In genomic region chr13:43006893-43007631, GRCh38 we compare ENCODE assay signal across 14 cellular contexts. TPM values are rescaled to one million over a fixed set of nuclear protein-coding genes. Genes with fewer than 3 reads are reported as not detected.
DNase-seq lines count a peak whose midpoint lies in the region; ATAC-seq and TF ChIP-seq lines count a peak whose summit lies in the region.
"Had no signal": no experiment of that assay in that cellular context is flagged by ENCODE, and none has a peak within 500 bp of the region (broad histone marks: within the 10 kb centered on the region; RNA-seq: fewer than 3 reads in every experiment).

No MANE protein-coding gene starts in this region.

- H3K23ac ChIP-seq in IMR-90 (ENCODE audit: low read depth, low read length) = peak overlapping the region; percentile 62

- dilution Hi-C loops in IMR-90 (cut with HindIII; ENCODE audit: low sequenced_read_pairs, unreplicated experiment) = no loop called here

- POLR2A ChIA-PET in IMR-90 (lab: Charles Lee; ENCODE audit: unreplicated experiment) = no interaction called here

- H2AK9ac ChIP-seq in IMR-90 (replicated peaks; ENCODE audit: low read depth, low read length, poor library complexity) = peak overlapping the region; percentile 70

- H3K27ac ChIP-seq in IMR-90 (ENCODE audit: insufficient read depth, low read length) = peak overlapping the region; percentile 11
- peak overlapping the region; percentile 55 for H3K27ac ChIP-seq in mesodermal cell (ENCODE audit: low read depth, low read length, severe bottlenecking)

- WGBS in IMR-90 (ENCODE audit: extremely low coverage in 2 of 2, insufficient read length in 1 of 2), 2 experiments = no CpG with 5 or more reads among the region's 3 CpGs
- 58 to 70% methylated on average over 2 of the region's 3 CpGs for WGBS in mesodermal cell (ENCODE audit: insufficient coverage in 2 of 2), 2 experiments

- no peak overlapping the region for H3K4me3 ChIP-seq in IMR-90 (ENCODE audit: insufficient read depth, low read depth, low read length)
- no peak overlapping the region for H3K4me3 ChIP-seq in choroid plexus epithelial cell (ENCODE audit: low read depth, low read length)
- H3K4me3 ChIP-seq in mesodermal cell (ENCODE audit: extremely low read depth, insufficient read depth, low read length, poor library complexity, severe bottlenecking) = no peak overlapping the region

- CTCF ChIA-PET in IMR-90 (lab: Yijun Ruan, JAX) = interaction anchor here (0.6 kb wide), 1 partner anchor 364 kb away, joined by 3 read pairs; no protein-coding TSS in a partner anchor

- no peak for TF ChIP-seq RAD21 in IMR-90 (IDR thresholded peaks at IDR 0.05; ENCODE audit: low read length)

- H3K36me3 ChIP-seq in IMR-90 (ENCODE audit: control insufficient read depth, insufficient read depth, low read length) (no peaks in the 10 kb centered on the region), mesodermal cell (ENCODE audit: control insufficient read depth, insufficient read depth, low read length) (no peaks in the 10 kb centered on the region)

- H3K4me2 ChIP-seq in IMR-90 (ENCODE audit: low read depth, low read length) = peak overlapping the region; percentile 28; the same call in 1 of the 2 replicates

- no peaks in the 10 kb centered on the region for H3K79me1 ChIP-seq in IMR-90 (ENCODE audit: low read depth in 1 of 2, low read length in 2 of 2)

- peak overlapping the region; percentile 84 for H3K18ac ChIP-seq in IMR-90 (ENCODE audit: low read depth, low read length)

- ATAC-seq in IMR-90 (ENCODE audit: low read depth) (peak; percentile 60), GM21786 (IDR thresholded peaks at IDR 0.05; ENCODE audit: unreplicated experiment) (no peak), GM21423 (IDR thresholded peaks at IDR 0.05; ENCODE audit: unreplicated experiment) (no peak)
- ATAC-seq: stimulated activated effector memory CD8-positive, alpha-beta T cell treated with anti-CD3 and anti-CD28 coated beads, Interleukin-12 subunit alpha, Interleukin-12 subunit beta, amount 100 ng/mL, for 72 hours had no signal

- H2BK15ac ChIP-seq in IMR-90 (ENCODE audit: low read depth, low read length) = peak overlapping the region; percentile 96; the same call in 2 of the 3 replicates

- TF ChIP-seq CTCF in IMR-90 (conservative IDR thresholded peaks at IDR 0.05; ENCODE audit: low read depth, low read length) = no peak
- no peak for TF ChIP-seq CTCF in choroid plexus epithelial cell (conservative IDR thresholded peaks at IDR 0.05; ENCODE audit: low read depth, low read length)

- H3K27me3 ChIP-seq in IMR-90 (ENCODE audit: control insufficient read depth, insufficient read depth, low read length) = no peaks in the 10 kb centered on the region

- intact Hi-C loops in IMR-90 (cut with micrococcal nuclease) = no loop called here

- H3K4ac ChIP-seq in IMR-90 (ENCODE audit: low read depth, low read length) = peak overlapping the region; percentile 94

- H3K56ac ChIP-seq in IMR-90 (ENCODE audit: extremely low read depth, insufficient read depth, low read length) = peak overlapping the region; percentile 38; the same call in 1 of the 2 replicates

- peak overlapping the region; percentile 89 for H2AK5ac ChIP-seq in IMR-90 (ENCODE audit: low read depth, low read length)

- no TSS peak for BruUV-seq in IMR-90 (replicated peaks; lab: Mats Ljungman, UMichigan)

- H3K9me3 ChIP-seq in IMR-90 (ENCODE audit: control insufficient read depth, insufficient read depth, low read length) (no peaks in the 10 kb centered on the region), mesodermal cell (ENCODE audit: control insufficient read depth, low read length) (peaks cover 5% of the 10 kb centered on the region)

- peak overlapping the region; percentile 94 for H2BK120ac ChIP-seq in IMR-90 (ENCODE audit: low read depth, low read length)

- no peak overlapping the region for H3K9ac ChIP-seq in IMR-90 (ENCODE audit: low read depth, low read length)

- H3K4me1 ChIP-seq in IMR-90 (ENCODE audit: control insufficient read depth, insufficient read depth, low read length) (peaks cover 21% of the 10 kb centered on the region), mesodermal cell (ENCODE audit: control insufficient read depth, insufficient read depth, low read length, poor library complexity, severe bottlenecking) (peaks cover 29% of the 10 kb centered on the region)

- DNase-seq in ACHN = peak; percentile 13
- DNase-seq in IMR-90 = peak; percentile 63
- DNase-seq in choroid plexus epithelial cell (ENCODE audit: low read depth) = peak; percentile 77
- no peak for DNase-seq in T-helper 1 cell
- no peak for DNase-seq in ecto neural progenitor cell (ENCODE audit: low spot score)
- DNase-seq: AML-193, NCI-H1436, NCI-H69, posterior cingulate gyrus, Right ventricle myocardium superior had no signal

- peak overlapping the region; percentile 51 for H2BK5ac ChIP-seq in IMR-90 (ENCODE audit: low read depth, low read length, poor library complexity, severe bottlenecking)

- peak overlapping the region; percentile 96 for H2BK20ac ChIP-seq in IMR-90 (ENCODE audit: low read depth, low read length)

- peak overlapping the region; percentile 61 for H3K14ac ChIP-seq in IMR-90 (replicated peaks; ENCODE audit: low read depth, low read length)

- in situ Hi-C loops in ACHN (cut with HindIII; ENCODE audit: low pct_ligation_motif_present, low pct_unique_long_range_greater_than_20kb, low sequenced_read_pairs) = no loop called here
- in situ Hi-C loops in IMR-90 (cut with MboI; ENCODE audit: low sequenced_read_pairs) = no loop called here

- peak overlapping the region; percentile 75 to 87; a peak in 3 of 4 replicates for H4K8ac ChIP-seq in IMR-90 (ENCODE audit: low read depth in 2 of 2, low read length in 2 of 2)

- H4K5ac ChIP-seq in IMR-90 (ENCODE audit: low read depth, low read length) = peak overlapping the region; percentile 89; the same call in 1 of the 2 replicates

- H3K9me1 ChIP-seq in IMR-90 (ENCODE audit: insufficient read depth, low read length) = peaks cover 13% of the 10 kb centered on the region

- H2AFZ ChIP-seq in IMR-90 (replicated peaks; ENCODE audit: low read length, poor library complexity) = peak overlapping the region; percentile 16

- no peak for TF ChIP-seq POLR2A in IMR-90 (IDR thresholded peaks at IDR 0.05; ENCODE audit: low read depth, low read length)

- H4K91ac ChIP-seq in IMR-90 (ENCODE audit: insufficient read depth, low read depth, low read length) = peak overlapping the region; percentile 88

- H4K20me1 ChIP-seq in IMR-90 (ENCODE audit: insufficient read depth, low read length) = no peaks in the 10 kb centered on the region

TF ChIP-seq in IMR-90, 13 proteins besides CTCF, POLR2A, EP300 and RAD21:
- TF ChIP-seq MAFK (IDR thresholded peaks at IDR 0.05; ENCODE audit: low read depth, low read length) (no peak), MXI1 (IDR thresholded peaks at IDR 0.05; ENCODE audit: borderline replicate concordance, low read depth, low read length) (no peak), CEBPB (IDR thresholded peaks at IDR 0.05; ENCODE audit: low read depth, low read length) (no peak), FOS (IDR thresholded peaks at IDR 0.05; ENCODE audit: low read depth, low read length) (no peak), RFX5 (IDR thresholded peaks at IDR 0.05; ENCODE audit: low read depth, low read length) (no peak), NFE2L2 (IDR thresholded peaks at IDR 0.05; ENCODE audit: low read depth, low read length) (no peak), RCOR1 (IDR thresholded peaks at IDR 0.05; ENCODE audit: insufficient replicate concordance, low read length) (no peak), MAZ (IDR thresholded peaks at IDR 0.05; ENCODE audit: borderline replicate concordance, low read depth, low read length) (no peak), USF2 (IDR thresholded peaks at IDR 0.05; ENCODE audit: low read depth, low read length) (no peak), SMC3 (IDR thresholded peaks at IDR 0.05; ENCODE audit: low read depth, low read length) (no peak), CHD1 (IDR thresholded peaks at IDR 0.05; ENCODE audit: low read depth, low read length) (no peak), BHLHE40 (IDR thresholded peaks at IDR 0.05; ENCODE audit: low read depth, low read length) (no peak), ELK1 (IDR thresholded peaks at IDR 0.05; ENCODE audit: borderline replicate concordance, low read depth, low read length) (no peak)
TF ChIP-seq in IMR-90: peak in this region for 0.

RNA-seq across cellular contexts. Expression of gene EPSTI1, which starts 15.0 kb away (rescaled TPM):
- total RNA-seq in IMR-90 (2012; rRNA removed) = 0.90 and 1.1 TPM in 2 replicates
- 1.0 and 1.6 TPM in 2 replicates for polyA plus RNA-seq in IMR-90 (2012; rRNA removed)
- polyA plus RNA-seq in IMR-90 (2012; cell fraction: cytosol; rRNA removed) = 0.41 and 0.70 TPM in 2 replicates
- polyA plus RNA-seq in IMR-90 (2012; cell fraction: nucleus; rRNA removed; ENCODE audit: low replicate concordance) = 0.45 and 3.4 TPM in 2 replicates
- 2.7 TPM for polyA plus RNA-seq in mesodermal cell (2013, experiment 1 of 2)
- 3.0 TPM for polyA plus RNA-seq in mesodermal cell (2013, experiment 2 of 2)

RNA-seq across cellular contexts. Expression of gene DNAJC15, which starts 16.3 kb away (rescaled TPM):
- 7.0 and 12.5 TPM in 2 replicates for total RNA-seq in IMR-90 (2012; rRNA removed)
- polyA plus RNA-seq in IMR-90 (2012; rRNA removed) = 22.0 and 28.9 TPM in 2 replicates
- 4.2 and 6.8 TPM in 2 replicates for polyA plus RNA-seq in IMR-90 (2012; cell fraction: cytosol; rRNA removed)
- 3.5 and 6.9 TPM in 2 replicates for polyA plus RNA-seq in IMR-90 (2012; cell fraction: nucleus; rRNA removed; ENCODE audit: low replicate concordance)
- 28.7 TPM for polyA plus RNA-seq in mesodermal cell (2013, experiment 1 of 2)
- 31.6 TPM for polyA plus RNA-seq in mesodermal cell (2013, experiment 2 of 2)

Comparison
In these comparisons a context has a peak if more than half of its experiments do, and no peak if none do; other contexts are left out.
1. DNase-seq: peak in ACHN (single experiment), IMR-90 (single experiment) and choroid plexus epithelial cell (single experiment); none in T-helper 1 cell (0 of 5) and ecto neural progenitor cell (single experiment).